1 cellular context compared by ENCODE assay signal in the genomic region with DNA sequence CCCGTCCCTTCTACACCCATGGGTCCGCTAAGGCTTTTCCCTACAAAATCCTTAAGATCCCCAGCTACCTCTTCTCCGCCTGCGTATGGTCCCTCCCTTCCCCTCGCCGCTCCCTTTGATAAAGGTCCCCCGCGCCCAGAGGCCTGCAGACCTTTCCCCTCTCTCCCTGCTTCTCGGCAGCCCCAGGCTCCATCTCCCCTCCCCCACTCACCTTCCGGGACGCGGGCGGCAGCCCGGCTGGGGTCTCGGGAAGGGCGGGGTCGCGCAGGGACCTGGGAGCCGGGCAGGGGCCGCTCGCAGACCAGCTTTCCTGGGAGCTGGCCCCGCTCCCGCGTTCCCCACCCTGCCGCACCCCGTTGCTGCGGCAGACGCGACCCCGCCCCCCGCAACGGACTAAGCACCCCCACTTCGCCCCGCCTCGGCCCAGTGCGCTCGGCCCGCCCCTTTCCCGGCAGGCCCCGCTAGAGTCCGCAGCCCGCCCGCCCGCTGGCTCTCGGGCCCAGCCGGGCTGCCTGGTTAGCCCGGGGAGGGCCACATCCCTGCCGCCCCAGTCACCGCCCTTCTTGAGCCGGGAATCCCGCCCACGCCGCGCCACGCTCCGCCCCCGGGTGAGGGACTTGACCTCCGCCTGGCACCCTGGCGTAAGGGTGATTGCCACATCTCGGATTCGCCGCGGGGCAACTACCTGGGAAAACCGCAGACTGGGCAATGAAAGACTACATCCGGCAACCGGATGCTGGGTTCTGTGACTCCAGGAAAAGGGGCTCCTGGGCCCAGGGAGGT.
A peak's percentile ranks its signal among the peaks of the same experiment; 100 is the strongest.
TF ChIP-seq lines count a peak whose summit lies in the region.

A gene with protein sequence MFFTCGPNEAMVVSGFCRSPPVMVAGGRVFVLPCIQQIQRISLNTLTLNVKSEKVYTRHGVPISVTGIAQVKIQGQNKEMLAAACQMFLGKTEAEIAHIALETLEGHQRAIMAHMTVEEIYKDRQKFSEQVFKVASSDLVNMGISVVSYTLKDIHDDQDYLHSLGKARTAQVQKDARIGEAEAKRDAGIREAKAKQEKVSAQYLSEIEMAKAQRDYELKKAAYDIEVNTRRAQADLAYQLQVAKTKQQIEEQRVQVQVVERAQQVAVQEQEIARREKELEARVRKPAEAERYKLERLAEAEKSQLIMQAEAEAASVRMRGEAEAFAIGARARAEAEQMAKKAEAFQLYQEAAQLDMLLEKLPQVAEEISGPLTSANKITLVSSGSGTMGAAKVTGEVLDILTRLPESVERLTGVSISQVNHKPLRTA (minus strand): TSS at position 372 of the 783 bp plus-strand sequence. CDS start 498 bp downstream, outside the sequence.

TF ChIP-seq in HEK293, 187 proteins besides CTCF, POLR2A, EP300 and RAD21 (continued from another document):
- TF ChIP-seq, protein P1, sequence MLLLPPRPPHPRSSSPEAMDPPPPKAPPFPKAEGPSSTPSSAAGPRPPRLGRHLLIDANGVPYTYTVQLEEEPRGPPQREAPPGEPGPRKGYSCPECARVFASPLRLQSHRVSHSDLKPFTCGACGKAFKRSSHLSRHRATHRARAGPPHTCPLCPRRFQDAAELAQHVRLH (tag by site-specific recombination; IDR thresholded peaks at IDR 0.05) = peak; percentile 49; the same call in 1 of the 2 replicates
- TF ChIP-seq ZNF707 (tag by site-specific recombination; IDR thresholded peaks at IDR 0.05) = no peak
- no peak for TF ChIP-seq ZNF19 (tag by site-specific recombination; IDR thresholded peaks at IDR 0.05; ENCODE audit: low read depth)
- no peak for TF ChIP-seq ZNF785 (tag by site-specific recombination; IDR thresholded peaks at IDR 0.05)
- peak; percentile 95 for TF ChIP-seq EGR2 (tag by site-specific recombination; IDR thresholded peaks at IDR 0.05; ENCODE audit: low read depth)
- TF ChIP-seq OSR2 (tag by site-specific recombination; IDR thresholded peaks at IDR 0.05) = peak; percentile 81
- TF ChIP-seq, protein P2, sequence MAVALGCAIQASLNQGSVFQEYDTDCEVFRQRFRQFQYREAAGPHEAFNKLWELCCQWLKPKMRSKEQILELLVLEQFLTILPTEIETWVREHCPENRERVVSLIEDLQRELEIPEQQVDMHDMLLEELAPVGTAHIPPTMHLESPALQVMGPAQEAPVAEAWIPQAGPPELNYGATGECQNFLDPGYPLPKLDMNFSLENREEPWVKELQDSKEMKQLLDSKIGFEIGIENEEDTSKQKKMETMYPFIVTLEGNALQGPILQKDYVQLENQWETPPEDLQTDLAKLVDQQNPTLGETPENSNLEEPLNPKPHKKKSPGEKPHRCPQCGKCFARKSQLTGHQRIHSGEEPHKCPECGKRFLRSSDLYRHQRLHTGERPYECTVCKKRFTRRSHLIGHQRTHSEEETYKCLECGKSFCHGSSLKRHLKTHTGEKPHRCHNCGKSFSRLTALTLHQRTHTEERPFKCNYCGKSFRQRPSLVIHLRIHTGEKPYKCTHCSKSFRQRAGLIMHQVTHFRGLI (tag by site-specific recombination; IDR thresholded peaks at IDR 0.05) = no peak
- TF ChIP-seq YY1 (tag by site-specific recombination; IDR thresholded peaks at IDR 0.05) = peak; percentile 48; the same call in 1 of the 2 replicates
- TF ChIP-seq, protein P3, sequence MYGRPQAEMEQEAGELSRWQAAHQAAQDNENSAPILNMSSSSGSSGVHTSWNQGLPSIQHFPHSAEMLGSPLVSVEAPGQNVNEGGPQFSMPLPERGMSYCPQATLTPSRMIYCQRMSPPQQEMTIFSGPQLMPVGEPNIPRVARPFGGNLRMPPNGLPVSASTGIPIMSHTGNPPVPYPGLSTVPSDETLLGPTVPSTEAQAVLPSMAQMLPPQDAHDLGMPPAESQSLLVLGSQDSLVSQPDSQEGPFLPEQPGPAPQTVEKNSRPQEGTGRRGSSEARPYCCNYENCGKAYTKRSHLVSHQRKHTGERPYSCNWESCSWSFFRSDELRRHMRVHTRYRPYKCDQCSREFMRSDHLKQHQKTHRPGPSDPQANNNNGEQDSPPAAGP (tag by site-specific recombination; IDR thresholded peaks at IDR 0.05) = peak; percentile 57; the same call in 1 of the 2 replicates
- no peak; the same call in 1 of the 2 replicates for TF ChIP-seq ZNF558 (tag by site-specific recombination; IDR thresholded peaks at IDR 0.05)
- TF ChIP-seq ZNF341 (tag by site-specific recombination; IDR thresholded peaks at IDR 0.05; ENCODE audit: low read depth) = no peak; the same call in 1 of the 2 replicates
- TF ChIP-seq ZNF184 (tag by site-specific recombination; IDR thresholded peaks at IDR 0.05) = no peak
- TF ChIP-seq WT1 (tag by site-specific recombination; IDR thresholded peaks at IDR 0.05) = peak; percentile 88
- no peak for TF ChIP-seq ZNF302 (tag by site-specific recombination; IDR thresholded peaks at IDR 0.05; ENCODE audit: low read depth)
- TF ChIP-seq ZNF843 (tag by site-specific recombination; IDR thresholded peaks at IDR 0.05) = peak; percentile 74
- no peak for TF ChIP-seq ZNF677 (tag by site-specific recombination; IDR thresholded peaks at IDR 0.05)
- TF ChIP-seq ZNF837 (tag by site-specific recombination; IDR thresholded peaks at IDR 0.05) = no peak
- TF ChIP-seq, protein P4, sequence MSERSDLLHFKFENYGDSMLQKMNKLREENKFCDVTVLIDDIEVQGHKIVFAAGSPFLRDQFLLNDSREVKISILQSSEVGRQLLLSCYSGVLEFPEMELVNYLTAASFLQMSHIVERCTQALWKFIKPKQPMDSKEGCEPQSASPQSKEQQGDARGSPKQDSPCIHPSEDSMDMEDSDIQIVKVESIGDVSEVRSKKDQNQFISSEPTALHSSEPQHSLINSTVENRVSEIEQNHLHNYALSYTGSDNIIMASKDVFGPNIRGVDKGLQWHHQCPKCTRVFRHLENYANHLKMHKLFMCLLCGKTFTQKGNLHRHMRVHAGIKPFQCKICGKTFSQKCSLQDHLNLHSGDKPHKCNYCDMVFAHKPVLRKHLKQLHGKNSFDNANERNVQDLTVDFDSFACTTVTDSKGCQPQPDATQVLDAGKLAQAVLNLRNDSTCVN (tag by site-specific recombination; optimal IDR thresholded peaks at IDR 0.05) = peak; percentile 70
- 0 out of 2 replicates have a peak, but pooled peaks have one; percentile 30 for TF ChIP-seq ZNF24 (tag by site-specific recombination; IDR thresholded peaks at IDR 0.05)
- TF ChIP-seq ZBTB21 (tag by site-specific recombination; IDR thresholded peaks at IDR 0.05) = peak; percentile 44; the same call in 1 of the 2 replicates
- TF ChIP-seq ZNF404 (tag by site-specific recombination; IDR thresholded peaks at IDR 0.05) = no peak
- TF ChIP-seq ZNF416 (tag by site-specific recombination; IDR thresholded peaks at IDR 0.05) = no peak
- peak; percentile 91 for TF ChIP-seq ZEB2 (tag by site-specific recombination; IDR thresholded peaks at IDR 0.05)
- no peak for TF ChIP-seq ZNF223 (tag by site-specific recombination; IDR thresholded peaks at IDR 0.05)
- no peak for TF ChIP-seq GLI4 (tag by site-specific recombination; IDR thresholded peaks at IDR 0.05)
- TF ChIP-seq ZNF138 (tag by site-specific recombination; IDR thresholded peaks at IDR 0.05; ENCODE audit: borderline replicate concordance) = no peak
- no peak; the same call in 1 of the 2 replicates for TF ChIP-seq ZFP69B (tag by site-specific recombination; IDR thresholded peaks at IDR 0.05)
- no peak for TF ChIP-seq ZNF571 (tag by site-specific recombination; IDR thresholded peaks at IDR 0.05)
- no peak for TF ChIP-seq SETDB1 (IDR thresholded peaks at IDR 0.05; ENCODE audit: insufficient read length, low read length)
- peak; percentile 86 for TF ChIP-seq ZSCAN30 (tag by site-specific recombination; IDR thresholded peaks at IDR 0.05)
- TF ChIP-seq KLF16 (tag by site-specific recombination; IDR thresholded peaks at IDR 0.05) = no peak; the same call in 1 of the 2 replicates
- TF ChIP-seq, protein P5, sequence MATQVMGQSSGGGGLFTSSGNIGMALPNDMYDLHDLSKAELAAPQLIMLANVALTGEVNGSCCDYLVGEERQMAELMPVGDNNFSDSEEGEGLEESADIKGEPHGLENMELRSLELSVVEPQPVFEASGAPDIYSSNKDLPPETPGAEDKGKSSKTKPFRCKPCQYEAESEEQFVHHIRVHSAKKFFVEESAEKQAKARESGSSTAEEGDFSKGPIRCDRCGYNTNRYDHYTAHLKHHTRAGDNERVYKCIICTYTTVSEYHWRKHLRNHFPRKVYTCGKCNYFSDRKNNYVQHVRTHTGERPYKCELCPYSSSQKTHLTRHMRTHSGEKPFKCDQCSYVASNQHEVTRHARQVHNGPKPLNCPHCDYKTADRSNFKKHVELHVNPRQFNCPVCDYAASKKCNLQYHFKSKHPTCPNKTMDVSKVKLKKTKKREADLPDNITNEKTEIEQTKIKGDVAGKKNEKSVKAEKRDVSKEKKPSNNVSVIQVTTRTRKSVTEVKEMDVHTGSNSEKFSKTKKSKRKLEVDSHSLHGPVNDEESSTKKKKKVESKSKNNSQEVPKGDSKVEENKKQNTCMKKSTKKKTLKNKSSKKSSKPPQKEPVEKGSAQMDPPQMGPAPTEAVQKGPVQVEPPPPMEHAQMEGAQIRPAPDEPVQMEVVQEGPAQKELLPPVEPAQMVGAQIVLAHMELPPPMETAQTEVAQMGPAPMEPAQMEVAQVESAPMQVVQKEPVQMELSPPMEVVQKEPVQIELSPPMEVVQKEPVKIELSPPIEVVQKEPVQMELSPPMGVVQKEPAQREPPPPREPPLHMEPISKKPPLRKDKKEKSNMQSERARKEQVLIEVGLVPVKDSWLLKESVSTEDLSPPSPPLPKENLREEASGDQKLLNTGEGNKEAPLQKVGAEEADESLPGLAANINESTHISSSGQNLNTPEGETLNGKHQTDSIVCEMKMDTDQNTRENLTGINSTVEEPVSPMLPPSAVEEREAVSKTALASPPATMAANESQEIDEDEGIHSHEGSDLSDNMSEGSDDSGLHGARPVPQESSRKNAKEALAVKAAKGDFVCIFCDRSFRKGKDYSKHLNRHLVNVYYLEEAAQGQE (tag by site-specific recombination; IDR thresholded peaks at IDR 0.05) = peak; percentile 46
- peak; percentile 87 for TF ChIP-seq KLF1 (tag by site-specific recombination; IDR thresholded peaks at IDR 0.05)
- no peak for TF ChIP-seq ZNF777 (tag by site-specific recombination; IDR thresholded peaks at IDR 0.05; ENCODE audit: borderline replicate concordance)
- TF ChIP-seq ZNF274 (IDR thresholded peaks at IDR 0.05; ENCODE audit: low read length) = no peak
- TF ChIP-seq ZNF274 (tag by site-specific recombination; IDR thresholded peaks at IDR 0.05; ENCODE audit: borderline replicate concordance) = no peak
- TF ChIP-seq ZNF473 (tag by site-specific recombination; IDR thresholded peaks at IDR 0.05) = no peak
- TF ChIP-seq ZBTB7A (tag by site-specific recombination; IDR thresholded peaks at IDR 0.05; ENCODE audit: low read depth) = 0 out of 2 replicates have a peak, but pooled peaks have one; percentile 19
- peak; percentile 63 for TF ChIP-seq GLIS1 (tag by site-specific recombination; IDR thresholded peaks at IDR 0.05)
- TF ChIP-seq IKZF3 (tag by site-specific recombination; IDR thresholded peaks at IDR 0.05) = peak; percentile 92
- no peak for TF ChIP-seq ZNF600 (tag by site-specific recombination; IDR thresholded peaks at IDR 0.05)
